8 cellular contexts compared by ENCODE assay signal in the genomic region with DNA sequence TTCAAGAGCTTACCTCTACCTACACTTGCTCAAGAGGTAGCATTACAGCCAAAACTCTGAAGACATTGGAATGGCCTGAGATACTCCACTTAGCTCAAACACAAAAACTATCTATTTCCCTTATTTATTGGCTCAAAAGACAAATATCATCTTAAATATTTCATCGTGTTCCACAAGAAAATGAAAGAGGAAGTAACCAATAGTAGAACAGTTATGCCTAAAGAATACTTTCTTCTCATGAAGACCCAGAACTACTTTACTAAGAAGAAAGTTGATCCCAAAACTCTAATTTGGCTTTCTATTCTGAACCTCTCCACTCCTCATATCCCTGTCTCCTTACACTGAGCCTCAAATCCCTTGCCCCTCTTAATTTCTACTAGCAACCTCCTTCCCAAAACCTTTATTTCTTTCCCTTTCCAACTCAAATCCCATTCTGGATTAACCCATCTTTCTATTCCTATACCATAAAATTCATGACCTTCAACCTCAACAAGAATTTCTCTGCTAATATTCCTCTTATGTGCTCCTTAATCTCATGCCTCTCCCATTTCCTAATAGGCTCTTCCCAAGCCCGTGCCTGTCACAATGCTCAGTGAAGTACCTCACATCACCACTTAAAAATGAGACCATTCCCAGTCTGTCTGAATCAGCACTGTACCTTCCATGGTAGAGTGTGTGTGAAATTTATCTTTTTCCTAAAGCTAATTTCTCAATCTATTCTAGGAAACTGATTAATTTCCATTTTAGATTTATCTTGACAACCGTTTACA.
DNase-seq lines count a peak whose midpoint lies in the region; ATAC-seq and TF ChIP-seq lines count a peak whose summit lies in the region.
"Not testable (repeated sequence)": the region's sequence is repeated elsewhere in the genome, so short reads cannot be mapped to it uniquely, and the experiment has no call there.

No MANE protein-coding gene starts in this region.

- intact Hi-C loops in PC-3 (cut with micrococcal nuclease); dendritic cell treated with granulocyte-macrophage colony-stimulating factor and Interleukin-4, amounts not matched to agents 40 ng/mL and 50 ng/mL, for 4 days (cut with micrococcal nuclease); heart left ventricle (cut with DNase I): not testable (repeated sequence)

- not testable (repeated sequence) for H4K20me1 ChIP-seq in PC-3 (ENCODE audit: low read length)

- H3K9ac ChIP-seq in PC-3 (ENCODE audit: low read length): not testable (repeated sequence)

- POLR2A ChIA-PET in AG04450 (lab: Yijun Ruan, JAX); PC-3 (lab: Charles Lee; ENCODE audit: unreplicated experiment): not testable (repeated sequence)

- not testable (repeated sequence) for H3K36me3 ChIP-seq in PC-3 (ENCODE audit: low read depth, low read length); suprapubic skin
- H3K36me3 ChIP-seq in heart left ventricle: peaks cover 0 to 33% (median 3%) of the 10 kb centered on the region in 9 donors

- ATAC-seq in PC-3: peak; percentile 54
- not testable (repeated sequence) for ATAC-seq in activated T-helper 17 cell treated with anti-CD3 and anti-CD28 coated beads, Interleukin-2, amount 50 U/mL, for 72 hours (replicated peaks)
- peak in 3 of 4 donors; percentile 48 to 85 (median 79) for ATAC-seq in heart left ventricle

- H3F3A ChIP-seq in PC-3 (ENCODE audit: low read length, unreplicated experiment): not testable (repeated sequence)

- H3K27me3 Mint-ChIP-seq in HFFc6 (ENCODE audit: insufficient read depth); activated T-helper 17 cell treated with anti-CD3 and anti-CD28 coated beads, Interleukin-2, amount 50 U/mL, for 72 hours; dendritic cell treated with granulocyte-macrophage colony-stimulating factor and Interleukin-4, amounts not matched to agents 40 ng/mL and 50 ng/mL, for 4 days; nephron progenitor cell (ENCODE audit: low read depth, poor library complexity): not testable (repeated sequence)

- not testable (repeated sequence) for H3K9me3 Mint-ChIP-seq in HFFc6; activated T-helper 17 cell treated with anti-CD3 and anti-CD28 coated beads, Interleukin-2, amount 50 U/mL, for 72 hours; dendritic cell treated with granulocyte-macrophage colony-stimulating factor and Interleukin-4, amounts not matched to agents 40 ng/mL and 50 ng/mL, for 4 days; nephron progenitor cell

- H2AFZ ChIP-seq in PC-3 (ENCODE audit: low read length): not testable (repeated sequence)

- 0 out of 2 replicates have a peak overlapping the region, but pooled peaks have one; percentile 10 for H3K4me3 ChIP-seq in AG04450 (ENCODE audit: low read depth, low read length)
- not testable (repeated sequence) for H3K4me3 ChIP-seq in PC-3 (ENCODE audit: low read length); heart left ventricle; suprapubic skin

- not testable (repeated sequence) for TF ChIP-seq EP300 in suprapubic skin (IDR thresholded peaks at IDR 0.05)

- H3K4me3 Mint-ChIP-seq in HFFc6: peak overlapping the region; percentile 85
- H3K4me3 Mint-ChIP-seq in activated T-helper 17 cell treated with anti-CD3 and anti-CD28 coated beads, Interleukin-2, amount 50 U/mL, for 72 hours; nephron progenitor cell: not testable (repeated sequence)
- peak overlapping the region; percentile 35 for H3K4me3 Mint-ChIP-seq in dendritic cell treated with granulocyte-macrophage colony-stimulating factor and Interleukin-4, amounts not matched to agents 40 ng/mL and 50 ng/mL, for 4 days

- H3K4me2 ChIP-seq in PC-3 (ENCODE audit: low read length): peak overlapping the region; percentile 41

- WGBS in heart left ventricle, 4 donors: 51 to 63% (median 55%) methylated on average over 3 of the region's 3 CpGs
- WGBS in suprapubic skin: 78% methylated on average over 3 of the region's 3 CpGs

- TF ChIP-seq POLR2A in heart left ventricle (IDR thresholded peaks at IDR 0.05); suprapubic skin (IDR thresholded peaks at IDR 0.05): not testable (repeated sequence)

- peaks cover 51% of the 10 kb centered on the region for H3K4me1 Mint-ChIP-seq in HFFc6 (ENCODE audit: low read depth)
- H3K4me1 Mint-ChIP-seq in activated T-helper 17 cell treated with anti-CD3 and anti-CD28 coated beads, Interleukin-2, amount 50 U/mL, for 72 hours; nephron progenitor cell: not testable (repeated sequence)
- H3K4me1 Mint-ChIP-seq in dendritic cell treated with granulocyte-macrophage colony-stimulating factor and Interleukin-4, amounts not matched to agents 40 ng/mL and 50 ng/mL, for 4 days (ENCODE audit: low read depth): peaks cover 12% of the 10 kb centered on the region

- H3K4me1 ChIP-seq in PC-3 (ENCODE audit: insufficient read depth, low read length): peaks cover 13% of the 10 kb centered on the region
- H3K4me1 ChIP-seq in heart left ventricle: peaks cover 0 to 23% (median 10%) of the 10 kb centered on the region in 12 donors
- not testable (repeated sequence) for H3K4me1 ChIP-seq in suprapubic skin

- H3K27ac ChIP-seq in AG04450 (ENCODE audit: low read depth, low read length) (peak overlapping the region; percentile 78), PC-3 (ENCODE audit: low read length) (peak overlapping the region; percentile 49), heart left ventricle (peak overlapping the region in 10 of 12 donors; percentile 31 to 86 (median 66)), suprapubic skin (peak overlapping the region; percentile 54)

- not testable (repeated sequence) for DNase-seq in AG04450 (ENCODE audit: low read depth, low spot score); PC-3; heart left ventricle; nephron progenitor cell; suprapubic skin (ENCODE audit: low spot score in 2 of 2)
- peak; percentile 32 for DNase-seq in HFFc6

- not testable (repeated sequence) for TF ChIP-seq CTCF in AG04450 (IDR thresholded peaks at IDR 0.05; ENCODE audit: low read depth, low read length); PC-3 (conservative IDR thresholded peaks at IDR 0.05; ENCODE audit: low read depth, low read length); nephron progenitor cell (IDR thresholded peaks at IDR 0.05); suprapubic skin (IDR thresholded peaks at IDR 0.05)
- TF ChIP-seq CTCF in HFFc6 (IDR thresholded peaks at IDR 0.05): peak; percentile 31; the same call in 1 of the 2 replicates
- peak in 1 of 12 donors; percentile 12 for TF ChIP-seq CTCF in heart left ventricle (IDR thresholded peaks at IDR 0.05)

- peaks cover 18% of the 10 kb centered on the region for H3K79me2 ChIP-seq in PC-3 (ENCODE audit: low read length)

- H3K9me3 ChIP-seq in AG04450 (ENCODE audit: control insufficient read depth, insufficient read depth, low read length); PC-3 (ENCODE audit: low read length); heart left ventricle; suprapubic skin: not testable (repeated sequence)

- CTCF ChIA-PET in AG04450 (lab: Charles Lee); PC-3 (lab: Charles Lee): not testable (repeated sequence)

- H3K27ac Mint-ChIP-seq in HFFc6 (peak overlapping the region; percentile 94), nephron progenitor cell (peak overlapping the region; percentile 62)
- H3K27ac Mint-ChIP-seq in activated T-helper 17 cell treated with anti-CD3 and anti-CD28 coated beads, Interleukin-2, amount 50 U/mL, for 72 hours: peak overlapping the region; percentile 31
- peak overlapping the region; percentile 71 for H3K27ac Mint-ChIP-seq in dendritic cell treated with granulocyte-macrophage colony-stimulating factor and Interleukin-4, amounts not matched to agents 40 ng/mL and 50 ng/mL, for 4 days

- BruUV-seq in PC-3 (replicated peaks; lab: Mats Ljungman, UMichigan): not testable (repeated sequence)

- not testable (repeated sequence) for H3K9me2 ChIP-seq in PC-3 (replicated peaks; ENCODE audit: low read length)

- H3K27me3 ChIP-seq in AG04450 (ENCODE audit: control insufficient read depth, insufficient read depth, low read length); PC-3 (ENCODE audit: low read length); heart left ventricle; suprapubic skin: not testable (repeated sequence)

- not testable (repeated sequence) for H3K36me3 Mint-ChIP-seq in HFFc6 (ENCODE audit: low read depth); dendritic cell treated with granulocyte-macrophage colony-stimulating factor and Interleukin-4, amounts not matched to agents 40 ng/mL and 50 ng/mL, for 4 days (ENCODE audit: low read depth); nephron progenitor cell (ENCODE audit: low read depth)
- H3K36me3 Mint-ChIP-seq in activated T-helper 17 cell treated with anti-CD3 and anti-CD28 coated beads, Interleukin-2, amount 50 U/mL, for 72 hours (ENCODE audit: low read depth): peaks cover 35% of the 10 kb centered on the region

Comparison
In these comparisons a context has a peak if more than half of its experiments do, and no peak if none do; other contexts are left out.
1. H3K27ac Mint-ChIP-seq: peak in every context shown above with its lines; median percentile 94 in HFFc6; 71 in dendritic cell treated with granulocyte-macrophage colony-stimulating factor and Interleukin-4, amounts not matched to agents 40 ng/mL and 50 ng/mL, for 4 days; 62 in nephron progenitor cell; 31 in activated T-helper 17 cell treated with anti-CD3 and anti-CD28 coated beads, Interleukin-2, amount 50 U/mL, for 72 hours.